In the genomic region with DNA sequence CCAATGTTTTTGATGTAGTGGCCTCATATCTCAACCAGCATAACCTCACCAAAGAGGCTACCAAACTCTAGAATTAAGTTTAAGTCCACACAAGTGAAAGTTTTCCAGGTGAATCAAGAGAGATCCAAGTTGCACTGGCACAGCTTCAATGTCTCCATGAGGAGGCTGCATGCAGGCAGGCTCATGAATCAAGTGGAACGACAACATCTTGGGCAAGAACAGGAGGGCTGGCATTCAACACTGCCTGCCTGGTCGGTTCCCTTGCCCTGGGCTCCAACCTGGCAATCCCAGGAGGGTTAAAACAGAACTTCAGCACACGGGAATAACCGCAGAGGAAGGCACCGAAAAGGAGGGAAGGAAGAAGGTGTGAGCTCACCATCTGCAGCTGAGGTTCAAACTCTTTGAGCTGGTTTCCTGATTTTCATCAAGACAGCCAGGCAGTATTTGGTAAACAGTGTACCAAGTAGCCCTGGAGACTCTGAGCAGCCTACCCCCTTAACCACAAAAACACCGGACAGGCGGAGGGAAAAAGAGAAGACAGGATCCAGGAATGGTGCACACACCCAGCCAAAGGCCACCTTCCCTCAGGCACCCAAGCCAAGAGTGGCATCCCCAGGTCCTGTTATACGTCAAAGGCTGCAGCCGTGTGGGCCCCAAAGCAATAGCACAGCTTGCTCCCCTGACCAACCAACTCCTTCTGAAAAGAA, we compare ENCODE assay signal across 8 cellular contexts.
DNase-seq lines count a peak whose midpoint lies in the region; ATAC-seq and TF ChIP-seq lines count a peak whose summit lies in the region.

No MANE protein-coding gene starts in this region.

- peaks cover 20% of the 10 kb centered on the region for H3K4me1 ChIP-seq in HUES48 (ENCODE audit: control insufficient read depth, insufficient read depth, low read length)
- H3K4me1 ChIP-seq in mucosa of rectum (ENCODE audit: control insufficient read depth in 2 of 2, insufficient read depth in 2 of 2, low read length in 2 of 2): peaks cover 32 to 42% of the 10 kb centered on the region in 2 donors

- H3K9ac ChIP-seq in HUES48 (ENCODE audit: low read depth, low read length) (peak overlapping the region; percentile 20; the same call in 1 of the 2 replicates), mucosa of rectum (ENCODE audit: low read depth in 1 of 2, low read length in 2 of 2) (peak overlapping the region; percentile 43 to 81)

- H3K36me3 ChIP-seq in HUES48 (ENCODE audit: control insufficient read depth, insufficient read depth, low read length) (no peaks in the 10 kb centered on the region), brain microvascular endothelial cell (replicated peaks) (no peaks in the 10 kb centered on the region), mucosa of rectum (ENCODE audit: control insufficient read depth in 2 of 2, insufficient read depth in 2 of 2, low read length in 2 of 2) (no peaks in the 10 kb centered on the region)

- in situ Hi-C loops in brain microvascular endothelial cell (cut with HindIII; ENCODE audit: low pct_ligation_motif_present, low sequenced_read_pairs): no loop called here

- CTCF ChIA-PET in GM10248 (lab: Yijun Ruan, JAX): interaction anchor here (0.9 to 3.6 kb wide), 5 partner anchors 9 to 87 kb away, joined by 3 to 14 read pairs (median 4); no protein-coding TSS in a partner anchor

- POLR2A ChIA-PET in GM10248 (lab: Yijun Ruan, JAX): interaction anchor here (1.6 to 3.7 kb wide), 3 partner anchors 11 to 87 kb away, joined by 4 to 39 read pairs (median 18); no protein-coding TSS in a partner anchor

- H3K9me3 ChIP-seq in HUES48 (ENCODE audit: control insufficient read depth, insufficient read depth, low read length): no peaks in the 10 kb centered on the region
- no peaks in the 10 kb centered on the region for H3K9me3 ChIP-seq in mucosa of rectum (ENCODE audit: control insufficient read depth in 2 of 2, low read length in 2 of 2)

- no peak for ATAC-seq in HG03159 (IDR thresholded peaks at IDR 0.05; ENCODE audit: unreplicated experiment)

- no peaks in the 10 kb centered on the region for H3K27me3 ChIP-seq in HUES48 (ENCODE audit: control insufficient read depth, insufficient read depth, low read length)
- no peaks in the 10 kb centered on the region for H3K27me3 ChIP-seq in brain microvascular endothelial cell (replicated peaks)
- no peaks in the 10 kb centered on the region for H3K27me3 ChIP-seq in mucosa of rectum (ENCODE audit: control insufficient read depth in 2 of 2, insufficient read depth in 2 of 2, low read length in 2 of 2)

- H3K27ac ChIP-seq in HUES48 (ENCODE audit: low read depth, low read length) (peak overlapping the region; percentile 82), brain microvascular endothelial cell (no peak overlapping the region), mucosa of rectum (ENCODE audit: low read depth in 2 of 2, low read length in 2 of 2) (peak overlapping the region; percentile 76 to 77)

- DNase-seq in AG10803 (ENCODE audit: low read depth) (peak; percentile 56), brain microvascular endothelial cell (no peak), GM10248 (ENCODE audit: extremely low spot score) (no peak)
- DNase-seq in stimulated activated naive CD4-positive, alpha-beta T cell treated with Interleukin-2 at 50 U/mL for 16 hours (lab: John Stamatoyannopoulos, UW): no peak
- DNase-seq in activated CD8-positive, alpha-beta memory T cell treated with anti-CD3 and anti-CD28 coated beads, Interleukin-2, amount 50 U/mL, for 48 hours: no peak

- TF ChIP-seq CTCF in AG10803 (conservative IDR thresholded peaks at IDR 0.05; ENCODE audit: low read length) (no peak), brain microvascular endothelial cell (IDR thresholded peaks at IDR 0.05; ENCODE audit: low read depth, low read length, missing control alignments) (no peak), GM10248 (IDR thresholded peaks at IDR 0.05; ENCODE audit: control extremely low read depth, extremely low read depth, low read depth, missing control alignments) (no peak)

- peak overlapping the region; percentile 86 for H3K4me3 ChIP-seq in AG10803 (ENCODE audit: low read length)
- peak overlapping the region; percentile 93 for H3K4me3 ChIP-seq in HUES48 (ENCODE audit: low read depth, low read length)
- peak overlapping the region; percentile 86 for H3K4me3 ChIP-seq in brain microvascular endothelial cell (ENCODE audit: low read depth, low read length)
- H3K4me3 ChIP-seq in mucosa of rectum (ENCODE audit: low read length in 2 of 2): peak overlapping the region; percentile 84 to 86
